ENCODE assay signal across 8 cellular contexts in genomic region chr3:126267169-126267975, GRCh38.
DNase-seq lines count a peak whose midpoint lies in the region; ATAC-seq and TF ChIP-seq lines count a peak whose summit lies in the region.

No MANE protein-coding gene starts in this region.

- TF ChIP-seq CTCF in BE2C (IDR thresholded peaks at IDR 0.05; ENCODE audit: low read depth, low read length), result peak; percentile 19
- no peak for TF ChIP-seq CTCF in endothelial cell (IDR thresholded peaks at IDR 0.05; ENCODE audit: unreplicated experiment)
- TF ChIP-seq CTCF in lung (IDR thresholded peaks at IDR 0.05; ENCODE audit: control extremely low read depth, extremely low read depth), result no peak
- TF ChIP-seq CTCF in tibial nerve (IDR thresholded peaks at IDR 0.05), result peak; percentile 13 to 52 (median 32)

- H3K36me3 ChIP-seq in BE2C (no peaks in the 10 kb centered on the region), lung (ENCODE audit: control insufficient read depth in 2 of 2, insufficient read depth in 2 of 2, low read length in 2 of 2) (no peaks in the 10 kb centered on the region), tibial nerve (no peaks in the 10 kb centered on the region)

- H3K27me3 Mint-ChIP-seq in endothelial cell (ENCODE audit: unreplicated experiment), result peaks cover 11% of the 10 kb centered on the region
- peaks cover 32% of the 10 kb centered on the region for H3K27me3 Mint-ChIP-seq in activated naive CD8-positive, alpha-beta T cell treated with anti-CD3 and anti-CD28 coated beads, Interleukin-2, amount 50 U/mL, for 24 hours

- H3K4me1 ChIP-seq in BE2C (no peaks in the 10 kb centered on the region), lung (ENCODE audit: control insufficient read depth in 2 of 2, insufficient read depth in 2 of 2, low read length in 2 of 2) (peaks cover 0 to 14% of the 10 kb centered on the region in 2 donors), tibial nerve (peaks cover 0 to 74% (median 36%) of the 10 kb centered on the region in 4 donors)

- peak overlapping the region; percentile 68 to 95 for H3K27ac ChIP-seq in lung (ENCODE audit: low read depth in 1 of 2, low read length in 1 of 2)
- peak overlapping the region; percentile 79 to 96 (median 91) for H3K27ac ChIP-seq in tibial nerve

- peaks cover 12% of the 10 kb centered on the region for H3K4me1 Mint-ChIP-seq in endothelial cell (ENCODE audit: unreplicated experiment)
- no peaks in the 10 kb centered on the region for H3K4me1 Mint-ChIP-seq in activated naive CD8-positive, alpha-beta T cell treated with anti-CD3 and anti-CD28 coated beads, Interleukin-2, amount 50 U/mL, for 24 hours

- TF ChIP-seq EP300 in tibial nerve (IDR thresholded peaks at IDR 0.05), result peak; percentile 89 to 98

- peak in 1 of 2 donors; percentile 46 for TF ChIP-seq POLR2A in tibial nerve (IDR thresholded peaks at IDR 0.05)

- H3K27me3 ChIP-seq in BE2C (peaks cover 3% of the 10 kb centered on the region; the same call in 1 of the 2 replicates), lung (ENCODE audit: control insufficient read depth, insufficient read depth) (no peaks in the 10 kb centered on the region), tibial nerve (no peaks in the 10 kb centered on the region)

- peak overlapping the region; percentile 49 for H3K4me3 ChIP-seq in BE2C (ENCODE audit: low read depth, low read length)
- no peak overlapping the region for H3K4me3 ChIP-seq in lung
- H3K4me3 ChIP-seq in tibial nerve, result peak overlapping the region in 2 of 4 donors; percentile 2 to 42

- H3K9me3 Mint-ChIP-seq in endothelial cell (ENCODE audit: unreplicated experiment), result no peaks in the 10 kb centered on the region
- H3K9me3 Mint-ChIP-seq in activated naive CD8-positive, alpha-beta T cell treated with anti-CD3 and anti-CD28 coated beads, Interleukin-2, amount 50 U/mL, for 24 hours, result no peaks in the 10 kb centered on the region

- ATAC-seq in lung (ENCODE audit: insufficient read depth, low FRiP score) (peak; percentile 76), GM19351 (IDR thresholded peaks at IDR 0.05; ENCODE audit: unreplicated experiment) (no peak)
- ATAC-seq in activated naive CD8-positive, alpha-beta T cell treated with anti-CD3 and anti-CD28 coated beads, Interleukin-2, amount 50 U/mL, for 24 hours, result no peak

- H3K36me3 Mint-ChIP-seq in endothelial cell (ENCODE audit: low read depth, unreplicated experiment), result no peaks in the 10 kb centered on the region
- H3K36me3 Mint-ChIP-seq in activated naive CD8-positive, alpha-beta T cell treated with anti-CD3 and anti-CD28 coated beads, Interleukin-2, amount 50 U/mL, for 24 hours (ENCODE audit: low read depth), result no peaks in the 10 kb centered on the region

- DNase-seq in BE2C (peak; percentile 57), NCI-H69 (lab: John Stamatoyannopoulos, UW) (peak; percentile 4), endothelial cell (ENCODE audit: low spot score) (peak; percentile 65), lung (ENCODE audit: low spot score) (peak; percentile 86), tibial nerve (ENCODE audit: low spot score in 2 of 2) (peak; percentile 75)
- DNase-seq in stimulated activated CD4-positive, alpha-beta T cell treated with anti-CD3 and anti-CD28 coated beads, Interleukin-12 subunit alpha, Interleukin-12 subunit beta, amount 100 ng/mL, for 4 hours, result no peak
- DNase-seq in activated naive CD8-positive, alpha-beta T cell treated with anti-CD3 and anti-CD28 coated beads, Interleukin-2, amount 50 U/mL, for 24 hours, result no peak

- H3K27ac Mint-ChIP-seq in endothelial cell (ENCODE audit: unreplicated experiment), result no peak overlapping the region
- no peak overlapping the region for H3K27ac Mint-ChIP-seq in activated naive CD8-positive, alpha-beta T cell treated with anti-CD3 and anti-CD28 coated beads, Interleukin-2, amount 50 U/mL, for 24 hours

- no peaks in the 10 kb centered on the region for H3K9me3 ChIP-seq in BE2C
- H3K9me3 ChIP-seq in lung (ENCODE audit: control insufficient read depth in 2 of 2, insufficient read depth in 1 of 2, low read length in 1 of 2), result no peaks in the 10 kb centered on the region
- H3K9me3 ChIP-seq in tibial nerve, result no peaks in the 10 kb centered on the region

- peak overlapping the region; percentile 89 for H3K4me3 Mint-ChIP-seq in endothelial cell (ENCODE audit: unreplicated experiment)
- no peak overlapping the region for H3K4me3 Mint-ChIP-seq in activated naive CD8-positive, alpha-beta T cell treated with anti-CD3 and anti-CD28 coated beads, Interleukin-2, amount 50 U/mL, for 24 hours

- 2 to 3% methylated on average over 58 to 62 of the region's 62 CpGs for WGBS in lung, 2 donors
- WGBS in tibial nerve, 2 donors, result 1 to 3% methylated on average over 52 to 58 of the region's 62 CpGs

Comparison
In these comparisons a context has a peak if more than half of its experiments do, and no peak if none do; other contexts are left out.
1. DNase-seq: peak in BE2C (single experiment), NCI-H69 (single experiment), endothelial cell (single experiment), lung (single experiment) and tibial nerve (2 of 2); none in stimulated activated CD4-positive, alpha-beta T cell treated with anti-CD3 and anti-CD28 coated beads, Interleukin-12 subunit alpha, Interleukin-12 subunit beta, amount 100 ng/mL, for 4 hours (single experiment) and activated naive CD8-positive, alpha-beta T cell treated with anti-CD3 and anti-CD28 coated beads, Interleukin-2, amount 50 U/mL, for 24 hours (single experiment).
2. CTCF ChIP-seq: peak in BE2C (single experiment) and tibial nerve (5 of 5); none in endothelial cell (single experiment) and lung (single experiment).